8 cellular contexts compared by ENCODE assay signal in genomic region chr18:26458526-26459232, GRCh38.
DNase-seq lines count a peak whose midpoint lies in the region; ATAC-seq lines count a peak whose summit lies in the region.

No MANE protein-coding gene starts in this region.

- ATAC-seq in GM18499 (IDR thresholded peaks at IDR 0.05; ENCODE audit: insufficient read depth, unreplicated experiment) (peak; percentile 40), GM21723 (IDR thresholded peaks at IDR 0.05; ENCODE audit: unreplicated experiment) (peak; percentile 66)

- peak; percentile 89 for DNase-seq in M059J (ENCODE audit: low read depth)
- peak; percentile 26 for DNase-seq in dermis blood vessel endothelial cell
- DNase-seq in OCI-M2 (lab: John Stamatoyannopoulos, UW; ENCODE audit: unreplicated experiment), result no peak
- DNase-seq in cerebellar cortex (ENCODE audit: low spot score), result no peak
- no peak for DNase-seq in DMS79 treated with DMSO at 0.1 percent for 48 hours (lab: John Stamatoyannopoulos, UW)
- DNase-seq in NCI-H345 treated with DMSO at 0.1 percent for 48 hours (lab: John Stamatoyannopoulos, UW; ENCODE audit: unreplicated experiment), result no peak

Comparison
In these comparisons a context has a peak if more than half of its experiments do, and no peak if none do; other contexts are left out.
1. DNase-seq: peak in M059J (single experiment) and dermis blood vessel endothelial cell (single experiment); none in OCI-M2 (single experiment), cerebellar cortex (single experiment), DMS79 treated with DMSO at 0.1 percent for 48 hours (single experiment) and NCI-H345 treated with DMSO at 0.1 percent for 48 hours (single experiment).